Comparison of ENCODE assay signal across 23 cellular contexts in the genomic region with DNA sequence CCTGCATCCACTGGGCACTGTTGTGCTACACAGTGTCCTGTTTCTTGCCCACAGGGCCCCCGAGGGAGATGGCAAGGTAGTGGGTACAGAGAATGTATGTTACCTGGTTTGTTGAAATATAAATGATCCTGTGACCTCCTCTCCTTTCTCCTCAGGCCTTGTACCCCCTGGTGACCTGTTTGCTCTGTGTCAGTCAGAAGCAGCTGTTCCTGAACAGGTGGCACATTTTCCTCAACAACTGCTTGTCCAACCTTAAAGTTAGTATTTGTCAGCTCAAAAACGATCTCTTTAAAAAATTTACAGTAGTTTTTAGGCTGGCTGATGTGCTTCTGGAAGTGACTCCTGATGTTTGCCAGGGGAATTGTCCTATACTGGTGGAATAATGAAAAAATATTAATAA.
"Had no signal": no experiment of that assay in that cellular context is flagged by ENCODE, and none has a peak within 500 bp of the region (broad histone marks: within the 10 kb centered on the region; RNA-seq: fewer than 3 reads in every experiment).

No MANE protein-coding gene starts in this region.

- H3K36me3 ChIP-seq: brain microvascular endothelial cell, suprapubic skin had no signal

- H3K27me3 Mint-ChIP-seq: activated naive CD4-positive, alpha-beta T cell treated with anti-CD3 and anti-CD28 coated beads, Interleukin-2, amount 10 ng/mL, durations not matched to agents 7 days and 5 days; activated naive CD8-positive, alpha-beta T cell treated with anti-CD3 and anti-CD28 coated beads, Interleukin-2, amount 50 U/mL, for 24 hours; type B pancreatic cell had no signal

- H3K27ac Mint-ChIP-seq: activated naive CD4-positive, alpha-beta T cell treated with anti-CD3 and anti-CD28 coated beads, Interleukin-2, amount 10 ng/mL, durations not matched to agents 7 days and 5 days; activated naive CD8-positive, alpha-beta T cell treated with anti-CD3 and anti-CD28 coated beads, Interleukin-2, amount 50 U/mL, for 24 hours; mesothelial cell of epicardium; type B pancreatic cell had no signal

- H3K4me3 ChIP-seq: lung, suprapubic skin had no signal

- H3K27me3 ChIP-seq: brain microvascular endothelial cell, suprapubic skin had no signal

- H3K27ac ChIP-seq: brain microvascular endothelial cell, suprapubic skin, VCaP had no signal

- H3K36me3 Mint-ChIP-seq: activated naive CD4-positive, alpha-beta T cell treated with anti-CD3 and anti-CD28 coated beads, Interleukin-2, amount 10 ng/mL, durations not matched to agents 7 days and 5 days had no signal

- H3K9me3 Mint-ChIP-seq: activated naive CD4-positive, alpha-beta T cell treated with anti-CD3 and anti-CD28 coated beads, Interleukin-2, amount 10 ng/mL, durations not matched to agents 7 days and 5 days; activated naive CD8-positive, alpha-beta T cell treated with anti-CD3 and anti-CD28 coated beads, Interleukin-2, amount 50 U/mL, for 24 hours; activated T-cell treated with anti-CD3 and anti-CD28 coated beads, Interleukin-2, amount 50 U/mL, for 4 hours; neural crest cell; type B pancreatic cell had no signal

- H3K9me3 ChIP-seq: suprapubic skin had no signal

- H3K4me3 Mint-ChIP-seq: activated naive CD4-positive, alpha-beta T cell treated with anti-CD3 and anti-CD28 coated beads, Interleukin-2, amount 10 ng/mL, durations not matched to agents 7 days and 5 days; activated naive CD8-positive, alpha-beta T cell treated with anti-CD3 and anti-CD28 coated beads, Interleukin-2, amount 50 U/mL, for 24 hours; activated T-cell treated with anti-CD3 and anti-CD28 coated beads, Interleukin-2, amount 50 U/mL, for 4 hours; mesothelial cell of epicardium; neural crest cell; type B pancreatic cell had no signal

- ATAC-seq: activated naive CD8-positive, alpha-beta T cell treated with anti-CD3 and anti-CD28 coated beads, Interleukin-2, amount 50 U/mL, for 24 hours; activated T-cell treated with anti-CD3 and anti-CD28 coated beads, Interleukin-2, amount 50 U/mL, for 4 hours; stimulated activated naive CD8-positive, alpha-beta T cell treated with anti-CD3 and anti-CD28 coated beads, Interleukin-15, Interleukin-2, amounts not matched to agents 100 U/mL and 50 U/mL, for 24 hours had no signal

- H3K4me1 ChIP-seq: suprapubic skin had no signal

- H3K4me1 Mint-ChIP-seq: activated naive CD4-positive, alpha-beta T cell treated with anti-CD3 and anti-CD28 coated beads, Interleukin-2, amount 10 ng/mL, durations not matched to agents 7 days and 5 days; activated naive CD8-positive, alpha-beta T cell treated with anti-CD3 and anti-CD28 coated beads, Interleukin-2, amount 50 U/mL, for 24 hours; neural crest cell had no signal

- DNase-seq: activated CD4-positive, alpha-beta T cell treated with anti-CD3 and anti-CD28 coated beads, Interleukin-2, amount 50 U/mL, for 1 hour; activated CD4-positive, CD25-positive, alpha-beta regulatory T cell treated with anti-CD3 and anti-CD28 coated beads, Interleukin-2, amount 50 U/mL, for 72 hours; activated CD8-positive, alpha-beta memory T cell treated with anti-CD3 and anti-CD28 coated beads, Interleukin-2, amount 50 U/mL, for 4 hours; activated naive CD4-positive, alpha-beta T cell treated with anti-CD3 and anti-CD28 coated beads, Interleukin-2, amount 10 ng/mL, durations not matched to agents 7 days and 5 days; activated naive CD8-positive, alpha-beta T cell treated with anti-CD3 and anti-CD28 coated beads, Interleukin-2, amount 50 U/mL, for 24 hours; activated T-cell treated with anti-CD3 and anti-CD28 coated beads, Interleukin-2, amount 50 U/mL, for 4 hours; anterior cingulate cortex; brain microvascular endothelial cell; central memory CD4-positive, alpha-beta T cell; cortex of kidney; erythroblast; foreskin melanocyte; hypothalamus; retina; stimulated activated CD4-positive, alpha-beta T cell treated with anti-CD3 and anti-CD28 coated beads, Interleukin-12 subunit alpha, Interleukin-12 subunit beta, amount 100 ng/mL, for 4 hours; stimulated activated CD4-positive, alpha-beta T cell treated with anti-CD3 and anti-CD28 coated beads, Interleukin-1b, Interleukin-23, amount 100 ng/mL, for 48 hours; stimulated activated naive CD8-positive, alpha-beta T cell treated with anti-CD3 and anti-CD28 coated beads, Interleukin-15, Interleukin-2, amounts not matched to agents 100 U/mL and 50 U/mL, for 24 hours had no signal
